Comparison of ENCODE assay signal across 27 cellular contexts in the genomic region with DNA sequence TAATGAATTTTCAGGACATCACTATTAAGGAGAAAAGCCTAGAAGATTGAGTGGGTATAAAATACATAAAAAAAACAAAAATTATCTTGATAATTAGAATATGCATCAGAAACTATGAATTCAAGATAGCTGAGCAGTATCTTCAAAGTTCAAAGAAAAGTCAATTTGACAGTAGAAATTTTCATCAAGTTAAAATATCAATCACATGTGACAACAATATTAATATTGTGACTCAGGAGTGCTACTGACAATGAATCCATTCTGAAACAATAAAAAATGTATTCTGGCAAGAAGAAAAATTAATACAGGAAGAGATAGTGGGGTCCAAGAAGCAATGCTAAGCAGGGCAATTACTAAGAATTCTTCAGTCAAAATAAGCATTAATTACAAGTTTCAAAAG.
DNase-seq lines count a peak whose midpoint lies in the region; ATAC-seq, FAIRE-seq and TF ChIP-seq lines count a peak whose summit lies in the region.
"Had no signal": no experiment of that assay in that cellular context is flagged by ENCODE, and none has a peak within 500 bp of the region (broad histone marks: within the 10 kb centered on the region; RNA-seq: fewer than 3 reads in every experiment).

No MANE protein-coding gene starts in this region.

- no peak for TF ChIP-seq POLR2A in A549 (IDR thresholded peaks at IDR 0.05; ENCODE audit: low read length)

- H3K9me3 Mint-ChIP-seq in activated CD8-positive, alpha-beta T cell treated with anti-CD3 and anti-CD28 coated beads for 36 hours = no peaks in the 10 kb centered on the region

- no peaks in the 10 kb centered on the region for H3K9me2 ChIP-seq in neural cell (ENCODE audit: insufficient read depth, low read length)

- FAIRE-seq in A549 (lab: Jason Lieb, UNC) = peak; percentile 86
- peak; percentile 86 for FAIRE-seq in islet of Langerhans (lab: Jason Lieb, UNC)
- FAIRE-seq: GM12878, GM12892, GM18507, GM19239 had no signal

- CTCF ChIA-PET in A549 (lab: Yijun Ruan, JAX) = no interaction called here
- CTCF ChIA-PET in activated CD8-positive, alpha-beta T cell treated with anti-CD3 and anti-CD28 coated beads for 36 hours (lab: Charles Lee) = no interaction called here

- no peaks in the 10 kb centered on the region for H3K36me3 ChIP-seq in neural cell (ENCODE audit: insufficient read depth, low read length)
- H3K36me3 ChIP-seq: BE2C, BLaER1 had no signal

- POLR2A ChIA-PET in A549 (lab: Yijun Ruan, JAX) = no interaction called here
- POLR2A ChIA-PET in activated CD8-positive, alpha-beta T cell treated with anti-CD3 and anti-CD28 coated beads for 36 hours (lab: Charles Lee) = no interaction called here

- TF ChIP-seq EP300 in A549 (IDR thresholded peaks at IDR 0.05) (no peak), neural cell (conservative IDR thresholded peaks at IDR 0.05; ENCODE audit: poor library complexity, severe bottlenecking) (peak; percentile 77)

- TF ChIP-seq RAD21 in A549 (conservative IDR thresholded peaks at IDR 0.05 in 1 of 2, IDR thresholded peaks at IDR 0.05 in 1 of 2) (no peak), neural cell (conservative IDR thresholded peaks at IDR 0.05) (no peak)

- H3K79me2 ChIP-seq in neural cell (replicated peaks; ENCODE audit: insufficient read depth, low read length) = no peaks in the 10 kb centered on the region

- no peak overlapping the region for H3K27ac Mint-ChIP-seq in activated CD8-positive, alpha-beta T cell treated with anti-CD3 and anti-CD28 coated beads for 36 hours
- H3K27ac Mint-ChIP-seq: CD14-positive monocyte; CD4-positive, alpha-beta memory T cell; CD4-positive, CD25-positive, alpha-beta regulatory T cell had no signal

- H3K9me3 ChIP-seq in A549 (no peaks in the 10 kb centered on the region), neural cell (ENCODE audit: low read length) (no peaks in the 10 kb centered on the region)
- H3K9me3 ChIP-seq: BE2C, BLaER1 had no signal

- ATAC-seq in A549 (no peak), GM18511 (IDR thresholded peaks at IDR 0.05; ENCODE audit: unreplicated experiment) (no peak)
- ATAC-seq in activated CD8-positive, alpha-beta T cell treated with anti-CD3 and anti-CD28 coated beads for 36 hours = no peak
- ATAC-seq: GM12878 had no signal

- no peaks in the 10 kb centered on the region for H3K27me3 ChIP-seq in neural cell (ENCODE audit: insufficient read depth, low read depth, low read length)
- H3K27me3 ChIP-seq: BE2C had no signal

- no peak for DNase-seq in A549 (ENCODE audit: low read depth in 1 of 2, low spot score in 1 of 2)
- DNase-seq in activated CD8-positive, alpha-beta T cell treated with anti-CD3 and anti-CD28 coated beads for 36 hours = no peak
- no peak for DNase-seq in activated CD8-positive, alpha-beta memory T cell treated with anti-CD3 and anti-CD28 coated beads, Interleukin-2, amount 50 U/mL, for 48 hours
- DNase-seq: ACHN; BE2C; C1 segment of cervical spinal cord; CD4-positive, alpha-beta memory T cell; CD4-positive, CD25-positive, alpha-beta regulatory T cell; CD8-positive, alpha-beta memory T cell; COR-L47; DMS 273 treated with DMSO at 0.1 percent for 48 hours; DMS153; DMS53; DMS79; DND-41; EL; GDM1 had no signal

- H3K4me3 Mint-ChIP-seq in activated CD8-positive, alpha-beta T cell treated with anti-CD3 and anti-CD28 coated beads for 36 hours = no peak overlapping the region
- H3K4me3 Mint-ChIP-seq: CD14-positive monocyte; CD4-positive, alpha-beta memory T cell; CD4-positive, CD25-positive, alpha-beta regulatory T cell; CD8-positive, alpha-beta memory T cell had no signal

- no peak overlapping the region for H3K9ac ChIP-seq in neural cell (ENCODE audit: low read length)
- H3K9ac ChIP-seq: BLaER1 had no signal

- TF ChIP-seq CTCF in A549 (IDR thresholded peaks at IDR 0.05) (no peak), neural cell (IDR thresholded peaks at IDR 0.05; ENCODE audit: poor library complexity, severe bottlenecking) (no peak)
- no peak for TF ChIP-seq CTCF in activated CD8-positive, alpha-beta T cell treated with anti-CD3 and anti-CD28 coated beads for 36 hours (IDR thresholded peaks at IDR 0.05)

- H3K4me2 ChIP-seq in A549 (no peak overlapping the region), neural cell (ENCODE audit: low read length) (no peak overlapping the region)
- H3K4me2 ChIP-seq: BLaER1 had no signal

- H3K4me1 ChIP-seq in A549 = no peaks in the 10 kb centered on the region
- H3K4me1 ChIP-seq: BE2C, BLaER1 had no signal

- H3K36me3 Mint-ChIP-seq in activated CD8-positive, alpha-beta T cell treated with anti-CD3 and anti-CD28 coated beads for 36 hours (ENCODE audit: low read depth) = no peaks in the 10 kb centered on the region
- H3K36me3 Mint-ChIP-seq: CD14-positive monocyte; CD4-positive, alpha-beta memory T cell; CD4-positive, CD25-positive, alpha-beta regulatory T cell; CD8-positive, alpha-beta memory T cell had no signal

- no peaks in the 10 kb centered on the region for H4K20me1 ChIP-seq in neural cell (ENCODE audit: insufficient read depth)
- H4K20me1 ChIP-seq: BLaER1 had no signal

- H3K4me3 ChIP-seq in A549 = no peak overlapping the region
- H3K4me3 ChIP-seq in neural cell (ENCODE audit: low read length) = no peak overlapping the region
- H3K4me3 ChIP-seq: BLaER1, GM12878 had no signal

- intact Hi-C loops in activated CD8-positive, alpha-beta T cell treated with anti-CD3 and anti-CD28 coated beads for 36 hours (cut with micrococcal nuclease) = no loop called here

- H3K27ac ChIP-seq in A549 (no peak overlapping the region), neural cell (ENCODE audit: low read length) (no peak overlapping the region)
- H3K27ac ChIP-seq: 22Rv1, BLaER1 had no signal

- H3K4me1 Mint-ChIP-seq in activated CD8-positive, alpha-beta T cell treated with anti-CD3 and anti-CD28 coated beads for 36 hours (ENCODE audit: low read depth) = no peaks in the 10 kb centered on the region
- H3K4me1 Mint-ChIP-seq: CD14-positive monocyte; CD4-positive, alpha-beta memory T cell; CD4-positive, CD25-positive, alpha-beta regulatory T cell; CD8-positive, alpha-beta memory T cell had no signal

- no peaks in the 10 kb centered on the region for H3K27me3 Mint-ChIP-seq in activated CD8-positive, alpha-beta T cell treated with anti-CD3 and anti-CD28 coated beads for 36 hours
- H3K27me3 Mint-ChIP-seq: CD4-positive, alpha-beta memory T cell; CD4-positive, CD25-positive, alpha-beta regulatory T cell; CD8-positive, alpha-beta memory T cell had no signal

- H2AFZ ChIP-seq in neural cell (ENCODE audit: low read depth, low read length) = no peak overlapping the region

- H3F3A ChIP-seq in neural cell (ENCODE audit: insufficient read depth, low read length, poor library complexity, severe bottlenecking) = no peaks in the 10 kb centered on the region

TF ChIP-seq in A549, 52 proteins besides CTCF, POLR2A, EP300 and RAD21 (continues in another document):
- TF ChIP-seq CHD4 (IDR thresholded peaks at IDR 0.05; ENCODE audit: borderline replicate concordance) = no peak
- TF ChIP-seq NPAS2 (CRISPR knock-in tag; IDR thresholded peaks at IDR 0.05; ENCODE audit: borderline replicate concordance) = no peak
- TF ChIP-seq BHLHE40 (IDR thresholded peaks at IDR 0.05; ENCODE audit: low read depth, low read length) = no peak
- TF ChIP-seq, protein P1, sequence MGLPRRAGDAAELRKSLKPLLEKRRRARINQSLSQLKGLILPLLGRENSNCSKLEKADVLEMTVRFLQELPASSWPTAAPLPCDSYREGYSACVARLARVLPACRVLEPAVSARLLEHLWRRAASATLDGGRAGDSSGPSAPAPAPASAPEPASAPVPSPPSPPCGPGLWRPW (IDR thresholded peaks at IDR 0.05) = no peak
- no peak for TF ChIP-seq HEYL (CRISPR knock-in tag; IDR thresholded peaks at IDR 0.05)
- no peak for TF ChIP-seq HDAC2 (IDR thresholded peaks at IDR 0.05)
- TF ChIP-seq RNF2 (IDR thresholded peaks at IDR 0.05; ENCODE audit: borderline replicate concordance, low read depth) = no peak
- TF ChIP-seq TFCP2L1 (CRISPR knock-in tag; IDR thresholded peaks at IDR 0.05) = no peak
- TF ChIP-seq CHD2 (IDR thresholded peaks at IDR 0.05; ENCODE audit: low read length, partially characterized antibody) = no peak
- TF ChIP-seq EHMT2 (IDR thresholded peaks at IDR 0.05; ENCODE audit: low read depth) = no peak
- no peak for TF ChIP-seq MYC (IDR thresholded peaks at IDR 0.05; ENCODE audit: borderline replicate concordance, low read length)
- TF ChIP-seq CEBPB (IDR thresholded peaks at IDR 0.05) = no peak

TF ChIP-seq in neural cell, 6 proteins besides CTCF, POLR2A, EP300 and RAD21:
- no peak for TF ChIP-seq TAF1 (IDR thresholded peaks at IDR 0.05; ENCODE audit: low read depth)
- peak; percentile 55 for TF ChIP-seq POLR2AphosphoS5 (IDR thresholded peaks at IDR 0.05)
